Comparison of ENCODE assay signal across 3 cellular contexts in genomic region chr11:122976396-122976733, GRCh38.
A peak's percentile ranks its signal among the peaks of the same experiment; 100 is the strongest.
TF ChIP-seq lines count a peak whose summit lies in the region.

No MANE protein-coding gene starts in this region.

TF ChIP-seq in SK-N-SH, 30 proteins besides CTCF, POLR2A, EP300 and RAD21:
- TF ChIP-seq PBX3 (IDR thresholded peaks at IDR 0.05): no peak
- TF ChIP-seq MAX (IDR thresholded peaks at IDR 0.05; ENCODE audit: low read depth): no peak
- no peak for TF ChIP-seq RCOR1 (IDR thresholded peaks at IDR 0.05; ENCODE audit: low read length)
- no peak for TF ChIP-seq SIN3A (IDR thresholded peaks at IDR 0.05; ENCODE audit: borderline replicate concordance, low read depth, low read length)
- TF ChIP-seq USF1 (IDR thresholded peaks at IDR 0.05; ENCODE audit: borderline replicate concordance, low read depth): no peak
- no peak for TF ChIP-seq JUND (IDR thresholded peaks at IDR 0.05)
- TF ChIP-seq FOXJ3 (CRISPR knock-in tag; IDR thresholded peaks at IDR 0.05): no peak
- TF ChIP-seq YY1 (IDR thresholded peaks at IDR 0.05; ENCODE audit: low read depth): no peak
- no peak for TF ChIP-seq NFIC (IDR thresholded peaks at IDR 0.05; ENCODE audit: borderline replicate concordance)
- no peak for TF ChIP-seq TEAD4 (IDR thresholded peaks at IDR 0.05; ENCODE audit: borderline replicate concordance, insufficient read depth)
- TF ChIP-seq FOXM1 (IDR thresholded peaks at IDR 0.05; ENCODE audit: low read depth): no peak
- TF ChIP-seq TCF12 (IDR thresholded peaks at IDR 0.05): no peak
- no peak for TF ChIP-seq MEF2A (IDR thresholded peaks at IDR 0.05; ENCODE audit: borderline replicate concordance, low read depth)

TF ChIP-seq in SK-N-SH treated with all-trans-retinoic acid at 6 μM for 48 hours, 23 proteins besides CTCF, POLR2A, EP300 and RAD21:
- TF ChIP-seq ZNF8 (CRISPR knock-in tag; IDR thresholded peaks at IDR 0.05): no peak
- no peak for TF ChIP-seq ESRRG (CRISPR knock-in tag; IDR thresholded peaks at IDR 0.05)
- TF ChIP-seq ZFP3 (CRISPR knock-in tag; IDR thresholded peaks at IDR 0.05): no peak
- TF ChIP-seq ZNF565 (CRISPR knock-in tag; conservative IDR thresholded peaks at IDR 0.05; ENCODE audit: low read depth): no peak
- TF ChIP-seq ISL1 (CRISPR knock-in tag; IDR thresholded peaks at IDR 0.05): no peak
- no peak for TF ChIP-seq PPARA (CRISPR knock-in tag; IDR thresholded peaks at IDR 0.05; ENCODE audit: borderline replicate concordance)
- TF ChIP-seq SNAI2 (CRISPR knock-in tag; IDR thresholded peaks at IDR 0.05): no peak
- no peak for TF ChIP-seq TCF4 (CRISPR knock-in tag; IDR thresholded peaks at IDR 0.05; ENCODE audit: borderline replicate concordance)
- no peak for TF ChIP-seq RARB (CRISPR knock-in tag; IDR thresholded peaks at IDR 0.05)
- TF ChIP-seq ZNF70 (CRISPR knock-in tag; IDR thresholded peaks at IDR 0.05): no peak
- no peak for TF ChIP-seq PATZ1 (CRISPR knock-in tag; IDR thresholded peaks at IDR 0.05; ENCODE audit: borderline replicate concordance)
- no peak for TF ChIP-seq POU6F1 (CRISPR knock-in tag; IDR thresholded peaks at IDR 0.05; ENCODE audit: borderline replicate concordance, low read depth)
- TF ChIP-seq CSDC2 (CRISPR knock-in tag; IDR thresholded peaks at IDR 0.05): no peak

TF ChIP-seq in H1, 55 proteins besides CTCF, POLR2A, EP300 and RAD21:
- TF ChIP-seq EZH2 (IDR thresholded peaks at IDR 0.05; ENCODE audit: low read depth, low read length, severe bottlenecking) (peak; percentile 41), BRCA1 (IDR thresholded peaks at IDR 0.05; ENCODE audit: low read depth, low read length) (no peak)
TF ChIP-seq in H1: peak in this region for 1.
